Comparison of ENCODE assay signal across 1 cellular context in the genomic region with DNA sequence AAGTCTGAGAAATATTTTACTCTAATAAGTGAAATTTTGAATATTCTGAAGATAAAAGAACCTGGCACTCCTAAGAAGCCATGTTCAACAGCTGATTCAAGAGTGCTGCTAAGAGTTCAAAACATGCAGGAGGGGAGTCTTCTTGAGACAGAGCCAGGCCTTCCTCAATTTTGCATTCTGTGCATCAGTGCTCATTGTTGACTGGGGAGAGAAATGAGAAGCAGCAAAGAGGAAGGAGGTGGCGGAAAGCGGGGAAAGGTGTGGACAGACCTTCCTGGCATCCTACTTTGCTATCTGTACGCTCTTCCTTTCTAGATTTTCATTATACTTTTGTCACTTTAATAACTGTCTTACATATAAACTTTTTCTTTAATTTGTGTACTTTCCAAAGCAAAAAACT.
TF ChIP-seq lines count a peak whose summit lies in the region.

No MANE protein-coding gene starts in this region.

TF ChIP-seq in IMR-90, 13 proteins besides CTCF, POLR2A, EP300 and RAD21 (continued from another document):
- TF ChIP-seq, protein P1, sequence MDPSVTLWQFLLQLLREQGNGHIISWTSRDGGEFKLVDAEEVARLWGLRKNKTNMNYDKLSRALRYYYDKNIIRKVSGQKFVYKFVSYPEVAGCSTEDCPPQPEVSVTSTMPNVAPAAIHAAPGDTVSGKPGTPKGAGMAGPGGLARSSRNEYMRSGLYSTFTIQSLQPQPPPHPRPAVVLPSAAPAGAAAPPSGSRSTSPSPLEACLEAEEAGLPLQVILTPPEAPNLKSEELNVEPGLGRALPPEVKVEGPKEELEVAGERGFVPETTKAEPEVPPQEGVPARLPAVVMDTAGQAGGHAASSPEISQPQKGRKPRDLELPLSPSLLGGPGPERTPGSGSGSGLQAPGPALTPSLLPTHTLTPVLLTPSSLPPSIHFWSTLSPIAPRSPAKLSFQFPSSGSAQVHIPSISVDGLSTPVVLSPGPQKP (IDR thresholded peaks at IDR 0.05; ENCODE audit: borderline replicate concordance, low read depth, low read length), result no peak
- no peak for TF ChIP-seq CEBPB (IDR thresholded peaks at IDR 0.05; ENCODE audit: low read depth, low read length)
- no peak for TF ChIP-seq MAFK (IDR thresholded peaks at IDR 0.05; ENCODE audit: low read depth, low read length)
